24 cellular contexts compared by ENCODE assay signal in the genomic region with DNA sequence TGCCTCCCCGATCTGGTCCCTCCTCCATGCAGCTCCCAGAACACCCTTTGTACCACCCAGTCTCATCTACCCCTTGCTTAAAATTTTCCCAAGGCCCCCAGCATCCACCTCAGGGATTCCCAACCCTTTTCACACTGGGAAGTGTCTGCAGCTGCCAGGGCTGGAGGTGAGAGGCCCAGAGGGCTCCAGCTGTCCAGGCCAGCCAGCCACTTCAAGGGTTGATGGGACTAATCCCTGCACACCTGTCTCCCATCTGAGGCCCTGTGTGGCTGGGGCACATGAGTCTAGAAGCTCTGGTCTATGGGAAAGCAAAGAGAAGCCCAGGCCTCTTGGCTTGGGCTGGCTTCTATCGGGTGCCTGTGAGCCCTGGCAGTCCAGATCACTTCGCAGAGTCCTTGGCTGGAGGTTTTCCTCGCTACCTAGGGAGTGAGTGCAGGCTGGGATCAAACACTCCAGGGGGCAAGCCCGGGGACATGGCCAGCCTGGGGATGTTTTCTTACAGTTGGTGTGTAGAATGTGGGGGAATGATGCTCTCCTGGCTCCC. TPM values are rescaled to one million over a fixed set of nuclear protein-coding genes. Genes with fewer than 3 reads are reported as not detected.
A peak's percentile ranks its signal among the peaks of the same experiment; 100 is the strongest.
DNase-seq lines count a peak whose midpoint lies in the region; ATAC-seq and TF ChIP-seq lines count a peak whose summit lies in the region.
"Had no signal": no experiment of that assay in that cellular context is flagged by ENCODE, and none has a peak within 500 bp of the region (broad histone marks: within the 10 kb centered on the region; RNA-seq: fewer than 3 reads in every experiment).

No MANE protein-coding gene starts in this region.

- intact Hi-C loops in sigmoid colon (cut with DNase I): no loop called here

- DNase-seq in NCI-H345 (lab: John Stamatoyannopoulos, UW): peak; percentile 22
- no peak for DNase-seq in NCI-H345 treated with DMSO at 0.1 percent for 48 hours (lab: John Stamatoyannopoulos, UW; ENCODE audit: unreplicated experiment)
- DNase-seq in NCI-H2029 (lab: John Stamatoyannopoulos, UW): peak; percentile 69
- DNase-seq in SHP77 (lab: John Stamatoyannopoulos, UW): peak; percentile 92 to 95
- DNase-seq in sigmoid colon: peak; percentile 50
- no peak for DNase-seq in UCSD-AML1 (lab: John Stamatoyannopoulos, UW; ENCODE audit: unreplicated experiment)
- DNase-seq: activated gamma-delta T cell treated with Interleukin-2 at 50 U/mL for 16 hours; effector CD8-positive, alpha-beta T cell; erythroblast; NCI-H1436; NCI-H2227 treated with DMSO at 0.1 percent for 48 hours; uterus had no signal

- peaks cover 0 to 12% (median 5%) of the 10 kb centered on the region in 4 donors for H3K4me1 ChIP-seq in sigmoid colon
- H3K4me1 ChIP-seq: psoas muscle, uterus had no signal

- H3K4me3 ChIP-seq in sigmoid colon: no peak overlapping the region
- H3K4me3 ChIP-seq: A549, heart left ventricle, psoas muscle, uterus had no signal

- ATAC-seq in HG03469 (IDR thresholded peaks at IDR 0.05; ENCODE audit: unreplicated experiment) (no peak), HG02885 (IDR thresholded peaks at IDR 0.05; ENCODE audit: poor library complexity, unreplicated experiment) (no peak)
- ATAC-seq: A549, HCT116, heart left ventricle, psoas muscle had no signal

- no peaks in the 10 kb centered on the region for H3K36me3 ChIP-seq in sigmoid colon
- H3K36me3 ChIP-seq: neutrophil, uterus had no signal

- WGBS in sigmoid colon, 2 donors: 87 to 91% methylated on average over 5 of the region's 5 CpGs

- no peak overlapping the region for H3K27ac ChIP-seq in sigmoid colon
- H3K27ac ChIP-seq: A549, heart left ventricle, neutrophil, psoas muscle, uterus had no signal

- TF ChIP-seq CTCF in sigmoid colon (IDR thresholded peaks at IDR 0.05): no peak

- TF ChIP-seq EP300 in sigmoid colon (IDR thresholded peaks at IDR 0.05): no peak

- no peak for TF ChIP-seq POLR2A in sigmoid colon (IDR thresholded peaks at IDR 0.05)

- no peaks in the 10 kb centered on the region for H3K27me3 ChIP-seq in sigmoid colon
- H3K27me3 ChIP-seq: heart left ventricle, uterus had no signal

- no peaks in the 10 kb centered on the region for H3K9me3 ChIP-seq in sigmoid colon
- H3K9me3 ChIP-seq: A549, heart left ventricle, neutrophil, psoas muscle, uterus had no signal

RNA-seq across cellular contexts. Expression of a gene that starts 41.1 kb away (rescaled TPM):
- under 1 TPM in 3 of 4 donors, not detected in 1; 0.33 to 0.68 (median 0.36) TPM for total RNA-seq in sigmoid colon
- under 1 TPM in 1 of 3 donors, not detected in 2; 0.28 TPM for polyA plus RNA-seq in sigmoid colon
- total RNA-seq: Daoy, fibroblast of villous mesenchyme, lung microvascular endothelial cell, skeletal muscle tissue had no signal
- polyA plus RNA-seq: IgD-negative memory B cell had no signal

RNA-seq across cellular contexts. Expression of a gene that starts 48.6 kb away (rescaled TPM):
- total RNA-seq in sigmoid colon: 10 to 100 TPM; 19.4 to 31.7 (median 29.6) TPM
- polyA plus RNA-seq in sigmoid colon: 10 to 100 TPM in 2 of 3 donors, 1 to 10 TPM in 1; 7.8 to 47.0 (median 22.4) TPM
- total RNA-seq: fibroblast of villous mesenchyme had no signal
- polyA plus RNA-seq: IgD-negative memory B cell had no signal

Comparison
In these comparisons a context has a peak if more than half of its experiments do, and no peak if none do; other contexts are left out.
1. DNase-seq: peak in NCI-H345 (single experiment), NCI-H2029 (single experiment), SHP77 (2 of 2) and sigmoid colon (single experiment); none in NCI-H345 treated with DMSO at 0.1 percent for 48 hours (single experiment) and UCSD-AML1 (single experiment).